ENCODE assay signal across 1 cellular context in genomic region chr1:143572661-143573060, GRCh38.
DNase-seq lines count a peak whose midpoint lies in the region; TF ChIP-seq lines count a peak whose summit lies in the region.
"Not testable (repeated sequence)": the region's sequence is repeated elsewhere in the genome, so short reads cannot be mapped to it uniquely, and the experiment has no call there.

No MANE protein-coding gene starts in this region.

- H3K4me1 Mint-ChIP-seq in osteocyte (ENCODE audit: unreplicated experiment) = not testable (repeated sequence)

- not testable (repeated sequence) for H3K27me3 Mint-ChIP-seq in osteocyte (ENCODE audit: unreplicated experiment)

- peaks cover 62% of the 10 kb centered on the region for H3K9me3 Mint-ChIP-seq in osteocyte (ENCODE audit: unreplicated experiment)

- H3K4me3 Mint-ChIP-seq in osteocyte (ENCODE audit: unreplicated experiment) = not testable (repeated sequence)

- not testable (repeated sequence) for TF ChIP-seq CTCF in osteocyte (IDR thresholded peaks at IDR 0.05)

- not testable (repeated sequence) for H3K27ac Mint-ChIP-seq in osteocyte (ENCODE audit: unreplicated experiment)

- peak; percentile 57 for DNase-seq in osteocyte (ENCODE audit: extremely low spot score, unreplicated experiment)

- H3K36me3 Mint-ChIP-seq in osteocyte (ENCODE audit: unreplicated experiment) = not testable (repeated sequence)
